In genomic region chr12:69338120-69338859, GRCh38 we compare ENCODE assay signal across 21 cellular contexts. TPM values are rescaled to one million over a fixed set of nuclear protein-coding genes. Genes with fewer than 3 reads are reported as not detected.
DNase-seq lines count a peak whose midpoint lies in the region; ATAC-seq and TF ChIP-seq lines count a peak whose summit lies in the region.
"Had no signal": no experiment of that assay in that cellular context is flagged by ENCODE, and none has a peak within 500 bp of the region (broad histone marks: within the 10 kb centered on the region; RNA-seq: fewer than 3 reads in every experiment).

No MANE protein-coding gene starts in this region.

- H3K27ac ChIP-seq in naive thymus-derived CD4-positive, alpha-beta T cell (ENCODE audit: low read depth, low read length) = no peak overlapping the region
- no peak overlapping the region for H3K27ac ChIP-seq in prostate gland
- H3K27ac ChIP-seq: epithelial cell of prostate, gastrocnemius medialis, tibial artery had no signal

- no peak for TF ChIP-seq CTCF in CD14-positive monocyte (IDR thresholded peaks at IDR 0.05)
- TF ChIP-seq CTCF in prostate gland (IDR thresholded peaks at IDR 0.05) = no peak

- peak overlapping the region; percentile 82 to 95 (median 92) for H3K27ac Mint-ChIP-seq in CD14-positive monocyte
- no peak overlapping the region for H3K27ac Mint-ChIP-seq in naive thymus-derived CD4-positive, alpha-beta T cell
- H3K27ac Mint-ChIP-seq: activated naive CD4-positive, alpha-beta T cell treated with anti-CD3 and anti-CD28 coated beads, Interleukin-2, amount 50 U/mL, for 72 hours; activated T-cell treated with anti-CD3 and anti-CD28 coated beads, Interleukin-2, amount 50 U/mL, for 24 hours; brain; CD4-positive, alpha-beta memory T cell had no signal

- H3K27me3 ChIP-seq in adipocyte (replicated peaks; ENCODE audit: control insufficient read depth, insufficient read depth, low read length) (peaks cover 5% of the 10 kb centered on the region), prostate gland (replicated peaks; ENCODE audit: insufficient read depth) (no peaks in the 10 kb centered on the region)
- H3K27me3 ChIP-seq in naive thymus-derived CD4-positive, alpha-beta T cell (ENCODE audit: control insufficient read depth in 2 of 2, insufficient read depth in 2 of 2, low read length in 2 of 2) = no peaks in the 10 kb centered on the region
- H3K27me3 ChIP-seq: tibial artery had no signal

- H3K4me1 ChIP-seq in adipocyte (ENCODE audit: control insufficient read depth, insufficient read depth, low read length) (peaks cover 17% of the 10 kb centered on the region), prostate gland (replicated peaks) (no peaks in the 10 kb centered on the region)
- H3K4me1 ChIP-seq in naive thymus-derived CD4-positive, alpha-beta T cell (ENCODE audit: control insufficient read depth in 2 of 2, insufficient read depth in 2 of 2, low read length in 2 of 2) = peaks cover 4 to 17% of the 10 kb centered on the region in 2 donors
- H3K4me1 ChIP-seq: gastrocnemius medialis, tibial artery had no signal

- no peaks in the 10 kb centered on the region for H3K36me3 Mint-ChIP-seq in CD14-positive monocyte
- no peaks in the 10 kb centered on the region for H3K36me3 Mint-ChIP-seq in naive thymus-derived CD4-positive, alpha-beta T cell
- H3K36me3 Mint-ChIP-seq: activated naive CD4-positive, alpha-beta T cell treated with anti-CD3 and anti-CD28 coated beads, Interleukin-2, amount 50 U/mL, for 72 hours; brain; CD4-positive, alpha-beta memory T cell had no signal

- CTCF ChIA-PET in naive thymus-derived CD4-positive, alpha-beta T cell (lab: Charles Lee) = no interaction called here

- no peaks in the 10 kb centered on the region for H3K27me3 Mint-ChIP-seq in CD14-positive monocyte (ENCODE audit: low read depth in 3 of 3)
- peaks cover 0 to 12% (median 5%) of the 10 kb centered on the region in 5 donors for H3K27me3 Mint-ChIP-seq in naive thymus-derived CD4-positive, alpha-beta T cell

- ATAC-seq in naive thymus-derived CD4-positive, alpha-beta T cell = peak; percentile 22
- ATAC-seq in GM18519 (IDR thresholded peaks at IDR 0.05; ENCODE audit: low FRiP score, unreplicated experiment) = no peak
- ATAC-seq: activated naive CD4-positive, alpha-beta T cell treated with anti-CD3 and anti-CD28 coated beads, Interleukin-2, amount 50 U/mL, for 72 hours; gastrocnemius medialis had no signal

- no peak for TF ChIP-seq POLR2A in prostate gland (IDR thresholded peaks at IDR 0.05)

- intact Hi-C loops in CD14-positive monocyte (cut with micrococcal nuclease) = no loop called here
- intact Hi-C loops in naive thymus-derived CD4-positive, alpha-beta T cell (cut with micrococcal nuclease) = no loop called here
- intact Hi-C loops in prostate gland (cut with DNase I) = no loop called here

- POLR2A ChIA-PET in naive thymus-derived CD4-positive, alpha-beta T cell (lab: Charles Lee) = interaction anchor here (0.5 to 2.4 kb wide), 4 partner anchors 8 to 22 kb away, joined by 3 to 18 read pairs (median 4); no protein-coding TSS in a partner anchor

- no peaks in the 10 kb centered on the region for H3K36me3 ChIP-seq in adipocyte (ENCODE audit: control insufficient read depth, insufficient read depth, low read length, severe bottlenecking)
- H3K36me3 ChIP-seq in naive thymus-derived CD4-positive, alpha-beta T cell (ENCODE audit: control insufficient read depth in 2 of 3, insufficient read depth in 3 of 3, low read length in 3 of 3) = no peaks in the 10 kb centered on the region
- no peaks in the 10 kb centered on the region for H3K36me3 ChIP-seq in prostate gland
- H3K36me3 ChIP-seq: gastrocnemius medialis, tibial artery had no signal

- no peak for DNase-seq in CD14-positive monocyte (ENCODE audit: low spot score)
- peak; percentile 92 for DNase-seq in NOMO-1 treated with DMSO at 0.1 percent for 48 hours (lab: John Stamatoyannopoulos, UW; ENCODE audit: unreplicated experiment)
- DNase-seq in adipocyte (ENCODE audit: low read depth) = peak; percentile 8
- no peak for DNase-seq in naive thymus-derived CD4-positive, alpha-beta T cell
- no peak for DNase-seq in prostate gland (ENCODE audit: low spot score)
- no peak for DNase-seq in HK-2 (ENCODE audit: unreplicated experiment)
- no peak for DNase-seq in DMS153 (lab: John Stamatoyannopoulos, UW)
- DNase-seq: activated CD4-positive, alpha-beta T cell treated with anti-CD3 and anti-CD28 coated beads, Interleukin-2, amount 50 U/mL, for 4 hours; activated T-cell treated with anti-CD3 and anti-CD28 coated beads, Interleukin-2, amount 50 U/mL, for 24 hours; CD4-positive, alpha-beta memory T cell; gastrocnemius medialis; NCI-H187 treated with DMSO at 0.1 percent for 48 hours; posterior cingulate gyrus; SK-N-SH; tibial artery had no signal

- H3K4me3 Mint-ChIP-seq in CD14-positive monocyte = peak overlapping the region in 1 of 2 donors; percentile 80
- no peak overlapping the region for H3K4me3 Mint-ChIP-seq in naive thymus-derived CD4-positive, alpha-beta T cell
- H3K4me3 Mint-ChIP-seq: activated T-cell treated with anti-CD3 and anti-CD28 coated beads, Interleukin-2, amount 50 U/mL, for 24 hours; brain; CD4-positive, alpha-beta memory T cell had no signal

- no peak overlapping the region for H3K9ac ChIP-seq in adipocyte (ENCODE audit: low read length)
- H3K9ac ChIP-seq: SK-N-SH had no signal

- 71% methylated on average over 3 of the region's 3 CpGs for WGBS in prostate gland

- H3K9me3 Mint-ChIP-seq in CD14-positive monocyte = no peaks in the 10 kb centered on the region
- no peaks in the 10 kb centered on the region for H3K9me3 Mint-ChIP-seq in naive thymus-derived CD4-positive, alpha-beta T cell
- H3K9me3 Mint-ChIP-seq: activated naive CD4-positive, alpha-beta T cell treated with anti-CD3 and anti-CD28 coated beads, Interleukin-2, amount 50 U/mL, for 72 hours; activated T-cell treated with anti-CD3 and anti-CD28 coated beads, Interleukin-2, amount 50 U/mL, for 24 hours; brain; CD4-positive, alpha-beta memory T cell had no signal

- H3K4me1 Mint-ChIP-seq in CD14-positive monocyte = peaks cover 85% of the 10 kb centered on the region
- peaks cover 9 to 34% (median 18%) of the 10 kb centered on the region in 7 donors for H3K4me1 Mint-ChIP-seq in naive thymus-derived CD4-positive, alpha-beta T cell

- H3K4me3 ChIP-seq in adipocyte (ENCODE audit: low read length) (no peak overlapping the region), prostate gland (no peak overlapping the region)
- H3K4me3 ChIP-seq in naive thymus-derived CD4-positive, alpha-beta T cell (ENCODE audit: low read length) = no peak overlapping the region
- H3K4me3 ChIP-seq: gastrocnemius medialis, smooth muscle cell, tibial artery had no signal

- H3K9me3 ChIP-seq in adipocyte (ENCODE audit: control insufficient read depth, low read length) (no peaks in the 10 kb centered on the region), prostate gland (no peaks in the 10 kb centered on the region)
- no peaks in the 10 kb centered on the region for H3K9me3 ChIP-seq in naive thymus-derived CD4-positive, alpha-beta T cell (ENCODE audit: control insufficient read depth in 2 of 3, low read length in 3 of 3)
- H3K9me3 ChIP-seq: gastrocnemius medialis, SK-N-SH, tibial artery had no signal

RNA-seq across cellular contexts. Expression of gene LYZ, which starts 9.9 kb away (rescaled TPM):
- polyA plus RNA-seq in CD14-positive monocyte = over 10,000 TPM; 13,865 to 46,644 TPM
- total RNA-seq in naive thymus-derived CD4-positive, alpha-beta T cell = 1,000 to 10,000 TPM in 1 of 5 experiments, 100 to 1,000 TPM in 1, 10 to 100 TPM in 2, 1 to 10 TPM in 1; 1.1 to 2,445 (median 48.5) TPM
- 1 to 10 TPM; 1.7 to 5.7 TPM for polyA plus RNA-seq in naive thymus-derived CD4-positive, alpha-beta T cell
- total RNA-seq in prostate gland = 10 to 100 TPM; 26.6 to 27.3 TPM
- total RNA-seq: myocyte, smooth muscle cell had no signal
- polyA plus RNA-seq: SK-N-SH, smooth muscle cell had no signal

RNA-seq across cellular contexts. Expression of gene YEATS4, which starts 21.3 kb away (rescaled TPM):
- polyA plus RNA-seq in CD14-positive monocyte = 10 to 100 TPM; 16.0 to 20.9 TPM
- total RNA-seq in naive thymus-derived CD4-positive, alpha-beta T cell = 10 to 100 TPM; 16.5 to 34.9 (median 21.4) TPM
- 10 to 100 TPM; 55.4 to 61.0 TPM for polyA plus RNA-seq in naive thymus-derived CD4-positive, alpha-beta T cell
- total RNA-seq in prostate gland = 10 to 100 TPM; 29.0 to 57.4 TPM

Comparison
In these comparisons a context has a peak if more than half of its experiments do, and no peak if none do; other contexts are left out.
1. DNase-seq: peak in NOMO-1 treated with DMSO at 0.1 percent for 48 hours (single experiment) and adipocyte (single experiment); none in CD14-positive monocyte (single experiment), naive thymus-derived CD4-positive, alpha-beta T cell (0 of 9), prostate gland (single experiment), HK-2 (single experiment) and DMS153 (single experiment).
2. H3K27ac Mint-ChIP-seq: peak in CD14-positive monocyte (7 of 7); none in naive thymus-derived CD4-positive, alpha-beta T cell (0 of 9).